In the genomic region with DNA sequence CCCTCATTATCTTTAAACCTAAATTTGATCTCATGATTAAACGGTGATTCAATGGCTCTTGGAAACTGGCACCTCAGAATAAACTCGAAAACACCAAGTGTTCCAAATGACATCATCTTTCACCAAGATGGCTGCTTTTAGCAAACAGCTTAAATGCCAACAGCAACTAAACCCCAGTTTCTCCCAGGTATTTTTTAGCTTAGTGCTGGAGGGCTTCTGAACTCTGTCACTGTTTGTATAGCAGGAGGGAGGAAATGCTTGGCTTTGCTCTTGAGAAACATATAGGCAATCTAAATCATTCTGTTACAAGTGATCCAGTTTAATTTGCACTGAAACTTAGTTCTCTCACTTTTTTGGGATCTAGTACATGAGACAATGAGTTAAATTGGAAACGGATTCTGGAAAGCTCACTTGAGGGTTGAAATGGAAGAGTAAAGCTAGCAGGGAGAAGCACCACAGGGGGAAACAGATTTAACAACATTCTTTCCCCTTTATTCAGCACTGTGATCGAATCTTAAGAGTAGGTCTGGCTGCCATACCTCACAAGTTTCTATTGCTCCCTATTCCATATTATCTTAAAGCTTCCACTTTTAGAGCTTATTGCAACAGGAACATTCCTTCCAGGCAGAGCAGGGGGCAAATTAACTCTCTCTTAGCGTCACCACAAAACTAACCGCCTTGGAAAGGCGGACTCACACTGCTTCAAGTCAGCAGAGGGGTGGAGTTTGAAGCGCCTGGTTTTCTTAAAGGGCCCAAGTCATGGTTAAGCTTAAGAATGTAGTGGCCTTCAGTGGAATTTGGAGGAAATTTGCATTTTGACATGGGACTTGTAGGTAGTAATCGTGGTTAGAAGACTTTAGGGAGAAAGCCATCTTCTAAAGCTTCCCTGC, we compare ENCODE assay signal across 2 cellular contexts.
TF ChIP-seq lines count a peak whose summit lies in the region.

No MANE protein-coding gene starts in this region.

TF ChIP-seq in IMR-90, 13 proteins besides CTCF, POLR2A, EP300 and RAD21:
- TF ChIP-seq CEBPB (IDR thresholded peaks at IDR 0.05; ENCODE audit: low read depth, low read length): peak; percentile 64
- no peak for TF ChIP-seq SMC3 (IDR thresholded peaks at IDR 0.05; ENCODE audit: low read depth, low read length)
- TF ChIP-seq CHD1 (IDR thresholded peaks at IDR 0.05; ENCODE audit: low read depth, low read length): no peak
- TF ChIP-seq MAZ (IDR thresholded peaks at IDR 0.05; ENCODE audit: borderline replicate concordance, low read depth, low read length): peak; percentile 63; the same call in 1 of the 2 replicates
TF ChIP-seq in IMR-90: peak in this region for 2.

TF ChIP-seq in HepG2, 621 proteins besides CTCF, POLR2A, EP300 and RAD21:
- TF ChIP-seq YY1 (IDR thresholded peaks at IDR 0.05; ENCODE audit: insufficient read depth, insufficient replicate concordance, low read depth, low read length) (peak; percentile 78), DNMT3B (CRISPR knock-in tag; conservative IDR thresholded peaks at IDR 0.05) (no peak), CBX1 (IDR thresholded peaks at IDR 0.05; ENCODE audit: low read depth) (no peak), ISL2 (CRISPR knock-in tag; IDR thresholded peaks at IDR 0.05) (0 out of 2 replicates have a peak, but pooled peaks have one; percentile 19), CREB1 (IDR thresholded peaks at IDR 0.05) (no peak), CREB1 (CRISPR knock-in tag; IDR thresholded peaks at IDR 0.05) (peak; percentile 36; the same call in 1 of the 2 replicates), ZFP82 (CRISPR knock-in tag; IDR thresholded peaks at IDR 0.05; ENCODE audit: borderline replicate concordance) (no peak), KLF9 (CRISPR knock-in tag; IDR thresholded peaks at IDR 0.05; ENCODE audit: low read depth) (no peak), PRPF4 (IDR thresholded peaks at IDR 0.05; ENCODE audit: low read depth, low read length, poor library complexity, severe bottlenecking) (no peak), BCL3 (CRISPR knock-in tag; IDR thresholded peaks at IDR 0.05) (no peak), SRSF1 (optimal IDR thresholded peaks at IDR 0.05; ENCODE audit: low read depth, low read length) (no peak), ATF7 (IDR thresholded peaks at IDR 0.05) (peak; percentile 78), ATF7 (CRISPR knock-in tag; IDR thresholded peaks at IDR 0.05) (no peak), POLR2AphosphoS5 (IDR thresholded peaks at IDR 0.05; ENCODE audit: low read depth, low read length) (peak; percentile 69), EHMT2 (IDR thresholded peaks at IDR 0.05; ENCODE audit: borderline replicate concordance, low read depth, low read length) (no peak), ZNF430 (CRISPR knock-in tag; IDR thresholded peaks at IDR 0.05) (peak; percentile 46; the same call in 1 of the 2 replicates), RORA (CRISPR knock-in tag; IDR thresholded peaks at IDR 0.05) (no peak), ZNF10 (CRISPR knock-in tag; IDR thresholded peaks at IDR 0.05; ENCODE audit: borderline replicate concordance, low read depth) (no peak), ZC3H13 (CRISPR knock-in tag; IDR thresholded peaks at IDR 0.05) (no peak), ZNF512B (CRISPR knock-in tag; IDR thresholded peaks at IDR 0.05; ENCODE audit: borderline replicate concordance) (no peak), ZNF343 (CRISPR knock-in tag; IDR thresholded peaks at IDR 0.05) (no peak)
- TF ChIP-seq, protein P1, sequence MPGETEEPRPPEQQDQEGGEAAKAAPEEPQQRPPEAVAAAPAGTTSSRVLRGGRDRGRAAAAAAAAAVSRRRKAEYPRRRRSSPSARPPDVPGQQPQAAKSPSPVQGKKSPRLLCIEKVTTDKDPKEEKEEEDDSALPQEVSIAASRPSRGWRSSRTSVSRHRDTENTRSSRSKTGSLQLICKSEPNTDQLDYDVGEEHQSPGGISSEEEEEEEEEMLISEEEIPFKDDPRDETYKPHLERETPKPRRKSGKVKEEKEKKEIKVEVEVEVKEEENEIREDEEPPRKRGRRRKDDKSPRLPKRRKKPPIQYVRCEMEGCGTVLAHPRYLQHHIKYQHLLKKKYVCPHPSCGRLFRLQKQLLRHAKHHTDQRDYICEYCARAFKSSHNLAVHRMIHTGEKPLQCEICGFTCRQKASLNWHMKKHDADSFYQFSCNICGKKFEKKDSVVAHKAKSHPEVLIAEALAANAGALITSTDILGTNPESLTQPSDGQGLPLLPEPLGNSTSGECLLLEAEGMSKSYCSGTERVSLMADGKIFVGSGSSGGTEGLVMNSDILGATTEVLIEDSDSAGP (CRISPR knock-in tag; IDR thresholded peaks at IDR 0.05; ENCODE audit: borderline replicate concordance): peak; percentile 84
- TF ChIP-seq, protein P2, sequence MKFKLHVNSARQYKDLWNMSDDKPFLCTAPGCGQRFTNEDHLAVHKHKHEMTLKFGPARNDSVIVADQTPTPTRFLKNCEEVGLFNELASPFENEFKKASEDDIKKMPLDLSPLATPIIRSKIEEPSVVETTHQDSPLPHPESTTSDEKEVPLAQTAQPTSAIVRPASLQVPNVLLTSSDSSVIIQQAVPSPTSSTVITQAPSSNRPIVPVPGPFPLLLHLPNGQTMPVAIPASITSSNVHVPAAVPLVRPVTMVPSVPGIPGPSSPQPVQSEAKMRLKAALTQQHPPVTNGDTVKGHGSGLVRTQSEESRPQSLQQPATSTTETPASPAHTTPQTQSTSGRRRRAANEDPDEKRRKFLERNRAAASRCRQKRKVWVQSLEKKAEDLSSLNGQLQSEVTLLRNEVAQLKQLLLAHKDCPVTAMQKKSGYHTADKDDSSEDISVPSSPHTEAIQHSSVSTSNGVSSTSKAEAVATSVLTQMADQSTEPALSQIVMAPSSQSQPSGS (CRISPR knock-in tag; IDR thresholded peaks at IDR 0.05): peak; percentile 44; the same call in 1 of the 2 replicates
